In the genomic region with DNA sequence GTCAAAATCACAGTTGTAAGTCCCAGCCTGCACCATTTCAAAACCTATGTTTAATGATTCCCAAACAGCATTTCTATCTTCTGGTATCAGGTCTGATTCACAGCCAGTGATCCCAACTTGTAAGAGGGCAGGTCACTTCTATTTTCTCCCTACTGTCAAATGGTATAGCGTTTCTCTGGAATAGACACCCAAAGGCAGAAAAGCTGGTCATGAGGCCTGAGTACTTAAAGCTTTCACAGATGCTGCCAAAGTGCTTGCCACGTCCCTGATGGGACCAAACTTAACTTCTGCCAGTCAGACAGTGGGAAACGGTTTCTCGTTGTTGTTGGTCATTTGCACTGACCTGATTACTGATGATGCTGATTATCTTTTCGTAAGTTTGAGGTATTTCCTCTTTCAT, we compare ENCODE assay signal across 16 cellular contexts. TPM values are rescaled to one million over a fixed set of nuclear protein-coding genes. Genes with fewer than 3 reads are reported as not detected.
DNase-seq lines count a peak whose midpoint lies in the region; ATAC-seq lines count a peak whose summit lies in the region.
"Had no signal": no experiment of that assay in that cellular context is flagged by ENCODE, and none has a peak within 500 bp of the region (broad histone marks: within the 10 kb centered on the region; RNA-seq: fewer than 3 reads in every experiment).

No MANE protein-coding gene starts in this region.

- no peak for DNase-seq in activated naive CD4-positive, alpha-beta T cell treated with Interleukin-2 at 50 U/mL for 16 hours
- DNase-seq in T-helper 17 cell (no peak), right cardiac atrium (no peak)
- DNase-seq in stimulated activated naive B cell treated with anti-CD40 and anti-IgM and Interleukin-4, amounts not matched to agents 10 μg/mL and 1 μg/mL and 100 μg/mL, for 72 hours = no peak
- DNase-seq: activated CD4-positive, alpha-beta T cell treated with anti-CD3 and anti-CD28 coated beads for 36 hours; DMS 273 treated with DMSO at 0.1 percent for 48 hours; GM23248; hippocampal formation; left colon; MG63; NCI-H2081 treated with DMSO at 0.1 percent for 48 hours; T-helper 2 cell had no signal

- ATAC-seq in T-helper 17 cell (no peak), right cardiac atrium (no peak), GM21825 (IDR thresholded peaks at IDR 0.05; ENCODE audit: unreplicated experiment) (no peak), HG03460 (IDR thresholded peaks at IDR 0.05; ENCODE audit: unreplicated experiment) (no peak), GM18907 (IDR thresholded peaks at IDR 0.05; ENCODE audit: unreplicated experiment) (no peak)
- no peak for ATAC-seq in stimulated activated naive B cell treated with anti-CD40 and anti-IgM and Interleukin-4, amounts not matched to agents 10 μg/mL and 1 μg/mL and 100 μg/mL, for 72 hours (replicated peaks)
- ATAC-seq: activated CD4-positive, alpha-beta T cell treated with anti-CD3 and anti-CD28 coated beads for 36 hours; left colon had no signal

- peak overlapping the region; percentile 25 for H3K27ac ChIP-seq in right cardiac atrium (ENCODE audit: low read length)
- H3K27ac ChIP-seq: GM23248 had no signal

- H3K4me1 ChIP-seq in right cardiac atrium (ENCODE audit: control insufficient read depth, insufficient read depth, low read length) = peaks cover 28% of the 10 kb centered on the region

- no peaks in the 10 kb centered on the region for H3K27me3 Mint-ChIP-seq in activated naive CD4-positive, alpha-beta T cell treated with anti-CD3 and anti-CD28 coated beads, Interleukin-2, amount 50 U/mL, for 24 hours
- no peaks in the 10 kb centered on the region for H3K27me3 Mint-ChIP-seq in T-helper 17 cell
- H3K27me3 Mint-ChIP-seq in stimulated activated naive B cell treated with anti-CD40 and anti-IgM and Interleukin-4, amounts not matched to agents 10 μg/mL and 1 μg/mL and 100 μg/mL, for 72 hours = no peaks in the 10 kb centered on the region
- H3K27me3 Mint-ChIP-seq: activated CD4-positive, alpha-beta T cell treated with anti-CD3 and anti-CD28 coated beads for 36 hours had no signal

- H3K4me3 ChIP-seq in right cardiac atrium (ENCODE audit: low read length) = no peak overlapping the region
- H3K4me3 ChIP-seq: GM23248, MG63 had no signal

- peaks cover 93% of the 10 kb centered on the region for H3K4me1 Mint-ChIP-seq in activated naive CD4-positive, alpha-beta T cell treated with anti-CD3 and anti-CD28 coated beads, Interleukin-2, amount 50 U/mL, for 24 hours
- H3K4me1 Mint-ChIP-seq in T-helper 17 cell = peaks cover 79% of the 10 kb centered on the region
- H3K4me1 Mint-ChIP-seq in stimulated activated naive B cell treated with anti-CD40 and anti-IgM and Interleukin-4, amounts not matched to agents 10 μg/mL and 1 μg/mL and 100 μg/mL, for 72 hours = peaks cover 42 to 68% of the 10 kb centered on the region in 2 donors

- 44% methylated on average over 5 of the region's 5 CpGs for WGBS in right cardiac atrium

- no peaks in the 10 kb centered on the region for H3K27me3 ChIP-seq in right cardiac atrium (ENCODE audit: control insufficient read depth, insufficient read depth)
- H3K27me3 ChIP-seq: MG63 had no signal

- peaks cover 9% of the 10 kb centered on the region for H3K36me3 Mint-ChIP-seq in activated naive CD4-positive, alpha-beta T cell treated with anti-CD3 and anti-CD28 coated beads, Interleukin-2, amount 50 U/mL, for 24 hours
- H3K36me3 Mint-ChIP-seq in T-helper 17 cell (ENCODE audit: low read depth) = peaks cover 11% of the 10 kb centered on the region
- peaks cover 44 to 46% of the 10 kb centered on the region in 2 donors for H3K36me3 Mint-ChIP-seq in stimulated activated naive B cell treated with anti-CD40 and anti-IgM and Interleukin-4, amounts not matched to agents 10 μg/mL and 1 μg/mL and 100 μg/mL, for 72 hours

- peak overlapping the region; percentile 98 for H3K27ac Mint-ChIP-seq in activated naive CD4-positive, alpha-beta T cell treated with anti-CD3 and anti-CD28 coated beads, Interleukin-2, amount 50 U/mL, for 24 hours
- H3K27ac Mint-ChIP-seq in T-helper 17 cell = peak overlapping the region; percentile 99
- peak overlapping the region; percentile 93 for H3K27ac Mint-ChIP-seq in stimulated activated naive B cell treated with anti-CD40 and anti-IgM and Interleukin-4, amounts not matched to agents 10 μg/mL and 1 μg/mL and 100 μg/mL, for 72 hours

- no peaks in the 10 kb centered on the region for H3K9me3 Mint-ChIP-seq in activated naive CD4-positive, alpha-beta T cell treated with anti-CD3 and anti-CD28 coated beads, Interleukin-2, amount 50 U/mL, for 24 hours
- H3K9me3 Mint-ChIP-seq in stimulated activated naive B cell treated with anti-CD40 and anti-IgM and Interleukin-4, amounts not matched to agents 10 μg/mL and 1 μg/mL and 100 μg/mL, for 72 hours = peaks cover 0 to 4% of the 10 kb centered on the region in 2 donors

- H3K9me3 ChIP-seq in T-helper 17 cell (ENCODE audit: control insufficient read depth, low read length, poor library complexity, severe bottlenecking) = no peaks in the 10 kb centered on the region
- no peaks in the 10 kb centered on the region for H3K9me3 ChIP-seq in right cardiac atrium (ENCODE audit: control insufficient read depth, low read length)
- H3K9me3 ChIP-seq: MG63 had no signal

- intact Hi-C loops in right cardiac atrium (cut with DNase I) = loop anchor here in 1 of 4 donors (10.0 kb wide), 1 partner anchor 46 kb away; a partner anchor contains a TSS

- H3K4me3 Mint-ChIP-seq in activated naive CD4-positive, alpha-beta T cell treated with anti-CD3 and anti-CD28 coated beads, Interleukin-2, amount 50 U/mL, for 24 hours = peak overlapping the region; percentile 78
- H3K4me3 Mint-ChIP-seq in T-helper 17 cell = peak overlapping the region; percentile 64
- H3K4me3 Mint-ChIP-seq in stimulated activated naive B cell treated with anti-CD40 and anti-IgM and Interleukin-4, amounts not matched to agents 10 μg/mL and 1 μg/mL and 100 μg/mL, for 72 hours = peak overlapping the region in 1 of 2 donors; percentile 79

RNA-seq across cellular contexts. Expression of a gene that starts 43.4 kb away (rescaled TPM):
- 100 to 1,000 TPM; 462 to 497 TPM for total RNA-seq in T-helper 17 cell
- total RNA-seq in right cardiac atrium = 10 to 100 TPM; 31.2 to 39.1 (median 36.7) TPM
- polyA plus RNA-seq in right cardiac atrium = 22.5 TPM

Comparison
In these comparisons a context has a peak if more than half of its experiments do, and no peak if none do; other contexts are left out.
1. RNA of a gene that starts 43.4 kb away (total RNA-seq): 462 to 497 TPM in T-helper 17 cell; 31.2 to 39.1 TPM in right cardiac atrium; every median in the first group is over 10 times any median in the second.
2. Peak in every context shown above with its lines, with median percentiles within 50 percentile points of each other: H3K27ac Mint-ChIP-seq.